ENCODE assay signal across 22 cellular contexts in the genomic region with DNA sequence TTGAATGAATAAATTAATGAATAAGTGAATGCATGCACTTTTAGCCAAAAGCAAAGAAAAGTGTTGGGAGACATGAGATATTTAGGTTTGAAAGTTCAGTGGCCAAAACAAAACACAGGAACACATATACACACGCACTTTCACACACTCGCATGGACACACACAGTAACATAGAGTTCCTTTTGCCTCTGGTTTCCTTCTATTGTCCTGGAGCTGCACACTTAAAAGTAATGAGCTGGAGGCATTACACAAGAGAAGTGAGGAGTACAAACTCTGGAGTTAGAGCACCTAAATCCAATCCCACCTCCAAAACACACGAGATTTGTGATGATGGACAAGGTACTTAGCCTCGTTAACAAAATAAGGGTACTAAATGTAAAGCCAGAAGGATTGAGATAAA.
"Had no signal": no experiment of that assay in that cellular context is flagged by ENCODE, and none has a peak within 500 bp of the region (broad histone marks: within the 10 kb centered on the region; RNA-seq: fewer than 3 reads in every experiment).

No MANE protein-coding gene starts in this region.

- FAIRE-seq: frontal cortex, islet of Langerhans had no signal

- H3K4me1 ChIP-seq: neural progenitor cell, parathyroid adenoma had no signal

- H3K27ac ChIP-seq: neural progenitor cell, parathyroid adenoma, tibial nerve had no signal

- H3K27me3 ChIP-seq: neural progenitor cell, tibial nerve had no signal

- H3K4me3 ChIP-seq: neural progenitor cell, tibial nerve had no signal

- H3K4me3 Mint-ChIP-seq: activated naive CD4-positive, alpha-beta T cell treated with anti-CD3 and anti-CD28 coated beads, Interleukin-2, amount 10 ng/mL, durations not matched to agents 7 days and 5 days; activated T-helper 1 cell treated with anti-CD3 and anti-CD28 coated beads, Interleukin-12 subunit alpha, Interleukin-12 subunit beta, Interleukin-2, Interleukin-4 antibody, amounts not matched to agents 30 ng/mL and 10 ng/mL and 1 ng/mL, durations not matched to agents 14 hours and 24 hours and 36 hours; central memory CD8-positive, alpha-beta T cell; dendritic cell treated with granulocyte-macrophage colony-stimulating factor and Interleukin-4, amounts not matched to agents 40 ng/mL and 50 ng/mL, for 4 days; memory B cell; naive thymus-derived CD4-positive, alpha-beta T cell; neural progenitor cell had no signal

- H3K27me3 Mint-ChIP-seq: activated naive CD4-positive, alpha-beta T cell treated with anti-CD3 and anti-CD28 coated beads, Interleukin-2, amount 10 ng/mL, durations not matched to agents 7 days and 5 days; central memory CD8-positive, alpha-beta T cell; dendritic cell treated with granulocyte-macrophage colony-stimulating factor and Interleukin-4, amounts not matched to agents 40 ng/mL and 50 ng/mL, for 4 days; memory B cell; naive thymus-derived CD4-positive, alpha-beta T cell had no signal

- H3K9me3 Mint-ChIP-seq: activated T-helper 1 cell treated with anti-CD3 and anti-CD28 coated beads, Interleukin-12 subunit alpha, Interleukin-12 subunit beta, Interleukin-2, Interleukin-4 antibody, amounts not matched to agents 30 ng/mL and 10 ng/mL and 1 ng/mL, durations not matched to agents 14 hours and 24 hours and 36 hours; central memory CD8-positive, alpha-beta T cell; memory B cell; naive thymus-derived CD4-positive, alpha-beta T cell; neural progenitor cell had no signal

- DNase-seq: activated CD4-positive, alpha-beta T cell treated with anti-CD3 and anti-CD28 coated beads, Interleukin-2, amount 50 U/mL, for 1 hour; activated CD4-positive, CD25-positive, alpha-beta regulatory T cell treated with anti-CD3 and anti-CD28 coated beads, Interleukin-2, amount 50 U/mL, for 72 hours; activated gamma-delta T cell; activated naive CD4-positive, alpha-beta T cell treated with anti-CD3 and anti-CD28 coated beads, Interleukin-2, amount 10 ng/mL, durations not matched to agents 7 days and 5 days; activated T-cell treated with anti-CD3 and anti-CD28 coated beads for 4 hours; amygdala; effector CD4-positive, alpha-beta T cell; midbrain; naive thymus-derived CD4-positive, alpha-beta T cell; occipital lobe; right cardiac atrium; stimulated activated naive CD4-positive, alpha-beta T cell treated with Interleukin-2 at 50 U/mL for 16 hours; T-helper 2 cell had no signal

- H3K9me3 ChIP-seq: tibial nerve had no signal

- H3K4me1 Mint-ChIP-seq: activated naive CD4-positive, alpha-beta T cell treated with anti-CD3 and anti-CD28 coated beads, Interleukin-2, amount 10 ng/mL, durations not matched to agents 7 days and 5 days; memory B cell had no signal

- H3K27ac Mint-ChIP-seq: activated naive CD4-positive, alpha-beta T cell treated with anti-CD3 and anti-CD28 coated beads, Interleukin-2, amount 10 ng/mL, durations not matched to agents 7 days and 5 days; activated T-helper 1 cell treated with anti-CD3 and anti-CD28 coated beads, Interleukin-12 subunit alpha, Interleukin-12 subunit beta, Interleukin-2, Interleukin-4 antibody, amounts not matched to agents 30 ng/mL and 10 ng/mL and 1 ng/mL, durations not matched to agents 14 hours and 24 hours and 36 hours; dendritic cell treated with granulocyte-macrophage colony-stimulating factor and Interleukin-4, amounts not matched to agents 40 ng/mL and 50 ng/mL, for 4 days; memory B cell; neural progenitor cell had no signal
